In the genomic region with DNA sequence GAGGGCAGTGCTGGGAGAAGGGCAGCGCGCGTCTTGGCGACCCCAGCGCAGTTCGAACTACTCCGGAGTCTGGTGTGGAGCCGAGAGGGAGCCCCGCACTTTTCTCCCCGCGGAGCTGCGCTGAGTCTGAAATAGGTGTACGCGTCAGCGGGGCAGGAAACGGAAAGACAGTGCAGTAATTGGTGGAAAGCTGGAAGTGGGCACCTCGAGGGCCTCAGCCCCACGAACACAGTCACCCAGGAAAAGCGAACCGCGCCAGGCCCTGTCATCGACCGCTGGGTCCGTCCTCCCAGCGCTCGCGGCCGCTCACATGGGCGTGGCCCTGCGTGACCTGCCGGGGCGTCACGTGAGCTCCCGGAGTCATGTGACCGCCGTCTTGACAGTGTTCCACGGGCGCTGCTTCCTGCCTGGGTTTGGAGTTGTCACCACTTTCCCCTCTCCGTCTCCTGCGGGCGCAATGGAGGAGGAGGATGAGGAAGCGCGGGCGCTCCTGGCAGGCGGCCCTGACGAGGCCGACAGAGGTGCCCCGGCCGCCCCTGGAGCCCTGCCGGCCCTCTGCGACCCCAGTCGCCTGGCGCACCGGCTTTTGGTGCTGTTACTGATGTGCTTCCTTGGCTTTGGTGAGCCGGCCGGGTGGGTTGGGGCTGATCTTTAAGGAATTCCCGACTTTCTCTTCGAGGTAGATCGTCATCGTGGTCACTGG, we compare ENCODE assay signal across 7 cellular contexts. TPM values are rescaled to one million over a fixed set of nuclear protein-coding genes. Genes with fewer than 3 reads are reported as not detected.
DNase-seq lines count a peak whose midpoint lies in the region; ATAC-seq and TF ChIP-seq lines count a peak whose summit lies in the region.

Gene MFSD1, plus strand, starts transcription at position 359 of the 703 bp plus-strand sequence. Its CDS starts 99 bp downstream, at position 458.

- H3K4me1 ChIP-seq in hepatocyte (ENCODE audit: insufficient read depth), result peaks cover 13% of the 10 kb centered on the region

- no peak for TF ChIP-seq CTCF in hepatocyte (IDR thresholded peaks at IDR 0.05; ENCODE audit: poor library complexity)

- ATAC-seq in GM18517 (IDR thresholded peaks at IDR 0.05; ENCODE audit: unreplicated experiment) (peak; percentile 95), HG03039 (IDR thresholded peaks at IDR 0.05; ENCODE audit: unreplicated experiment) (peak; percentile 99)

- no peaks in the 10 kb centered on the region for H4K20me1 ChIP-seq in hepatocyte (ENCODE audit: insufficient read depth, poor library complexity, severe bottlenecking)

- peak within 1 kb of the TSS; percentile 84 for H3K4me3 ChIP-seq in hepatocyte

- no peaks in the 10 kb centered on the region for H3K36me3 ChIP-seq in hepatocyte (replicated peaks; ENCODE audit: insufficient read depth, low read depth)

- peak within 1 kb of the TSS; percentile 86 for H3K4me2 ChIP-seq in hepatocyte

- no peaks in the 10 kb centered on the region for H3K9me3 ChIP-seq in hepatocyte (ENCODE audit: low read depth)

- H3K27me3 ChIP-seq in hepatocyte, result peaks cover 8% of the 10 kb centered on the region

- H3K27ac ChIP-seq in hepatocyte, result peak within 1 kb of the TSS; percentile 92

- under 1% methylated on average over 57 of the region's 60 CpGs for WGBS in hepatocyte (ENCODE audit: low lambda C conversion rate, missing lambda C conversion rate)

- no peaks in the 10 kb centered on the region for H3K9me2 ChIP-seq in hepatocyte (replicated peaks; ENCODE audit: insufficient read depth)

- DNase-seq in NCI-H2081 treated with DMSO at 0.1 percent for 48 hours (lab: John Stamatoyannopoulos, UW) (peak; percentile 47), T1000 (lab: John Stamatoyannopoulos, UW) (peak; percentile 88), astrocyte of the hippocampus (ENCODE audit: low read depth, low spot score) (peak; percentile 96), hepatocyte (ENCODE audit: low spot score) (peak; percentile 96), retina (peak; percentile 97)

- peaks cover 25% of the 10 kb centered on the region for H3K79me2 ChIP-seq in hepatocyte

- peak within 1 kb of the TSS; percentile 94 for H2AFZ ChIP-seq in hepatocyte

RNA-seq across cellular contexts. Expression of gene MFSD1, which starts in this region (rescaled TPM):
- total RNA-seq in hepatocyte, result 74.9 and 76.7 TPM in 2 replicates
- polyA plus RNA-seq in hepatocyte, result 57.8 and 58.6 TPM in 2 replicates

Comparison
In these comparisons a context has a peak if more than half of its experiments do, and no peak if none do; other contexts are left out.
1. Peak in every context shown above with its lines: DNase-seq, ATAC-seq, H3K4me3 ChIP-seq and H3K27ac ChIP-seq.
2. DNase-seq: peak in every context shown above with its lines; median percentile 97 in retina; 96 in astrocyte of the hippocampus; 96 in hepatocyte; 88 in T1000; 47 in NCI-H2081 treated with DMSO at 0.1 percent for 48 hours.